8 cellular contexts compared by ENCODE assay signal in the genomic region with DNA sequence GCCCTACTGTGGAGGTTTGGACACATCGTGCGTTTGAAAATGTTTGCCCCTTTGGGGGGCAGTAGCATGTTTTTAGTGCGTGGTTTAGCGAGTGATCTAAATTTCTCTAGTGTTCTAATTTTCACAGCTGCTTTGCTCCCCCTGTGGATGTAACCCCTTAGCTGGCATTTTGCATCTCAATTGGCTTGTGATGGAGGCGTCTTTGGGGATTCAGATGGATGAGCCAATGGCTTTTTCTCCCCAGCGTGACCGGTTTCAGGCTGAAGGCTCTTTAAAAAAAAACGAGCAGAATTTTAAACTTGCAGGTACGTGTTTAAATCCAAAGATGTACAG. TPM values are rescaled to one million over a fixed set of nuclear protein-coding genes. Genes with fewer than 3 reads are reported as not detected.
DNase-seq lines count a peak whose midpoint lies in the region; ATAC-seq and TF ChIP-seq lines count a peak whose summit lies in the region.

No MANE protein-coding gene starts in this region.

- TF ChIP-seq EP300 in SK-N-SH (IDR thresholded peaks at IDR 0.05; ENCODE audit: borderline replicate concordance in 1 of 2, low read depth in 1 of 2, low read length in 1 of 2): peak in 1 of 2 experiments; percentile 24; a peak in 1 of 4 replicates

- H3K27ac ChIP-seq in Karpas-422 (ENCODE audit: low read length) (peak overlapping the region; percentile 77), SK-N-SH (ENCODE audit: low read depth in 2 of 2, low read length in 1 of 2) (peak overlapping the region; percentile 82 to 96), foreskin keratinocyte (peak overlapping the region; percentile 88)

- POLR2A ChIA-PET in SK-N-SH (lab: Yijun Ruan, JAX): interaction anchor here (0.6 to 0.7 kb wide), 2 partner anchors 97 to 408 kb away, joined by 4 to 5 read pairs; a partner anchor contains a TSS

- peaks cover 25% of the 10 kb centered on the region for H3K4me1 Mint-ChIP-seq in progenitor cell of endocrine pancreas (ENCODE audit: low read depth)

- H2AFZ ChIP-seq in Karpas-422 (ENCODE audit: low read length) (peak overlapping the region; percentile 84; the same call in 1 of the 2 replicates), SK-N-SH (ENCODE audit: low read depth) (peak overlapping the region; percentile 85)

- H3K9me3 ChIP-seq in Karpas-422 (ENCODE audit: low read length): no peaks in the 10 kb centered on the region
- no peaks in the 10 kb centered on the region for H3K9me3 ChIP-seq in SK-N-SH
- no peaks in the 10 kb centered on the region for H3K9me3 ChIP-seq in skeletal muscle satellite cell (replicated peaks; ENCODE audit: low read length)

- H4K20me1 ChIP-seq in Karpas-422 (ENCODE audit: insufficient read depth, low read depth, low read length) (no peaks in the 10 kb centered on the region), SK-N-SH (ENCODE audit: insufficient read depth) (no peaks in the 10 kb centered on the region)

- no peak overlapping the region for H3K27ac Mint-ChIP-seq in progenitor cell of endocrine pancreas

- TF ChIP-seq CTCF in SK-N-SH (IDR thresholded peaks at IDR 0.05): 0 out of 2 replicates have a peak, but pooled peaks have one; percentile 14
- TF ChIP-seq CTCF in foreskin keratinocyte (conservative IDR thresholded peaks at IDR 0.05): no peak
- TF ChIP-seq CTCF in progenitor cell of endocrine pancreas (IDR thresholded peaks at IDR 0.05; ENCODE audit: unreplicated experiment): no peak

- H3K4me2 ChIP-seq in Karpas-422 (ENCODE audit: low read depth, low read length, poor library complexity, severe bottlenecking) (peak overlapping the region; percentile 86), SK-N-SH (peak overlapping the region; percentile 79), skeletal muscle satellite cell (ENCODE audit: low read length) (peak overlapping the region; percentile 94)

- H3K9me2 ChIP-seq in Karpas-422 (replicated peaks; ENCODE audit: insufficient read depth, low read length) (no peaks in the 10 kb centered on the region), SK-N-SH (no peaks in the 10 kb centered on the region)

- peak; percentile 58 for DNase-seq in GDM1 (lab: John Stamatoyannopoulos, UW)
- DNase-seq in Karpas-422: peak; percentile 87
- peak; percentile 53 for DNase-seq in SK-N-SH
- DNase-seq in foreskin keratinocyte: no peak
- no peak for DNase-seq in progenitor cell of endocrine pancreas (ENCODE audit: low spot score, unreplicated experiment)
- DNase-seq in activated T-cell treated with anti-CD3 and anti-CD28 coated beads, Interleukin-2, amount 50 U/mL, for 48 hours: no peak

- ATAC-seq in GM21737 (IDR thresholded peaks at IDR 0.05; ENCODE audit: unreplicated experiment) (peak; percentile 3), foreskin keratinocyte (peak; percentile 39)

- WGBS in SK-N-SH (ENCODE audit: low lambda C conversion rate): 1% methylated on average over 9 of the region's 9 CpGs

- H3F3A ChIP-seq in SK-N-SH (replicated peaks; ENCODE audit: insufficient read depth): peaks cover 11% of the 10 kb centered on the region

- H3K36me3 Mint-ChIP-seq in progenitor cell of endocrine pancreas (ENCODE audit: insufficient read depth): no peaks in the 10 kb centered on the region

- H3K36me3 ChIP-seq in Karpas-422 (ENCODE audit: insufficient read depth, low read length) (no peaks in the 10 kb centered on the region; the same call in 1 of the 2 replicates), SK-N-SH (replicated peaks in 1 of 2; ENCODE audit: control insufficient read depth in 1 of 2, insufficient read depth in 2 of 2, low read length in 1 of 2) (no peaks in the 10 kb centered on the region), skeletal muscle satellite cell (ENCODE audit: insufficient read depth, low read length) (no peaks in the 10 kb centered on the region)

- H3K4me1 ChIP-seq in Karpas-422 (ENCODE audit: low read length): peaks cover 40% of the 10 kb centered on the region
- peaks cover 0 to 3% of the 10 kb centered on the region in 2 experiments; a peak in 2 of 4 replicates for H3K4me1 ChIP-seq in SK-N-SH (ENCODE audit: control insufficient read depth in 1 of 2, insufficient read depth in 2 of 2, low read depth in 1 of 2, low read length in 1 of 2)
- H3K4me1 ChIP-seq in foreskin keratinocyte: peaks cover 11% of the 10 kb centered on the region
- peaks cover 15% of the 10 kb centered on the region for H3K4me1 ChIP-seq in skeletal muscle satellite cell (ENCODE audit: control insufficient read depth, insufficient read depth, low read length)

- no peaks in the 10 kb centered on the region for H3K27me3 Mint-ChIP-seq in progenitor cell of endocrine pancreas

- H3K4me3 ChIP-seq in Karpas-422 (ENCODE audit: low read length) (peak overlapping the region; percentile 96), SK-N-SH (ENCODE audit: low read depth in 2 of 2, low read length in 1 of 2) (peak overlapping the region; percentile 78 to 83), skeletal muscle satellite cell (ENCODE audit: low read length) (peak overlapping the region; percentile 90)

- H3K9me3 Mint-ChIP-seq in progenitor cell of endocrine pancreas (ENCODE audit: low read depth): no peaks in the 10 kb centered on the region

- H3K27me3 ChIP-seq in Karpas-422 (ENCODE audit: low read length) (no peaks in the 10 kb centered on the region), SK-N-SH (ENCODE audit: insufficient read depth) (no peaks in the 10 kb centered on the region), foreskin keratinocyte (no peaks in the 10 kb centered on the region), skeletal muscle satellite cell (ENCODE audit: control insufficient read depth, insufficient read depth, low read length) (no peaks in the 10 kb centered on the region)

- no peak for TF ChIP-seq RAD21 in SK-N-SH (IDR thresholded peaks at IDR 0.05; ENCODE audit: low read length)

- CTCF ChIA-PET in SK-N-SH (lab: Yijun Ruan, JAX): interaction anchor here (0.6 to 4.3 kb wide), 11 partner anchors 10 to 384 kb away, joined by 3 to 37 read pairs (median 3); a partner anchor contains a TSS

- no peak overlapping the region for H3K4me3 Mint-ChIP-seq in progenitor cell of endocrine pancreas (ENCODE audit: low read depth)

- H3K79me2 ChIP-seq in Karpas-422 (ENCODE audit: low read length) (peaks cover 57% of the 10 kb centered on the region), SK-N-SH (ENCODE audit: insufficient read depth) (peaks cover 13% of the 10 kb centered on the region)

- H3K9ac ChIP-seq in Karpas-422 (ENCODE audit: low read length): peak overlapping the region; percentile 96
- H3K9ac ChIP-seq in SK-N-SH: peak overlapping the region; percentile 75; the same call in 1 of the 2 replicates
- peak overlapping the region; percentile 86 for H3K9ac ChIP-seq in skeletal muscle satellite cell (ENCODE audit: low read depth, low read length)

TF ChIP-seq in SK-N-SH, 30 proteins besides CTCF, POLR2A, EP300 and RAD21:
- TF ChIP-seq MXI1 (IDR thresholded peaks at IDR 0.05; ENCODE audit: low read depth, low read length) (0 out of 2 replicates have a peak, but pooled peaks have one; percentile 7), TEAD4 (IDR thresholded peaks at IDR 0.05; ENCODE audit: borderline replicate concordance, insufficient read depth) (no peak)
- TF ChIP-seq, protein P1, sequence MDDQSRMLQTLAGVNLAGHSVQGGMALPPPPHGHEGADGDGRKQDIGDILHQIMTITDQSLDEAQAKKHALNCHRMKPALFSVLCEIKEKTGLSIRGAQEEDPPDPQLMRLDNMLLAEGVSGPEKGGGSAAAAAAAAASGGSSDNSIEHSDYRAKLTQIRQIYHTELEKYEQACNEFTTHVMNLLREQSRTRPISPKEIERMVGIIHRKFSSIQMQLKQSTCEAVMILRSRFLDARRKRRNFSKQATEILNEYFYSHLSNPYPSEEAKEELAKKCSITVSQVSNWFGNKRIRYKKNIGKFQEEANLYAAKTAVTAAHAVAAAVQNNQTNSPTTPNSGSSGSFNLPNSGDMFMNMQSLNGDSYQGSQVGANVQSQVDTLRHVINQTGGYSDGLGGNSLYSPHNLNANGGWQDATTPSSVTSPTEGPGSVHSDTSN (IDR thresholded peaks at IDR 0.05): 0 out of 2 replicates have a peak, but pooled peaks have one; percentile 1

RNA-seq across cellular contexts. Expression of a gene that starts 0.8 kb away (rescaled TPM):
- total RNA-seq in Karpas-422 (2014; rRNA removed; shearing (Covaris generic); ENCODE audit: low replicate concordance): 8.6 and 16.1 TPM in 2 replicates
- polyA plus RNA-seq in SK-N-SH (2012; rRNA removed) (2.6 TPM in 2 replicates), foreskin keratinocyte (4.5 and 6.6 TPM in 2 replicates)
- polyA plus RNA-seq in SK-N-SH (2012; cell fraction: cytosol; rRNA removed): 3.0 and 3.6 TPM in 2 replicates
- polyA plus RNA-seq in SK-N-SH (2012; cell fraction: nucleus; rRNA removed): 4.1 and 7.0 TPM in 2 replicates
- total RNA-seq in foreskin keratinocyte (11.7 and 12.7 TPM in 2 replicates), progenitor cell of endocrine pancreas (26.9 and 29.9 TPM in 2 replicates)
- 5.8 and 6.8 TPM in 2 replicates for total RNA-seq in skeletal muscle satellite cell (2012; rRNA removed)

Comparison
In these comparisons a context has a peak if more than half of its experiments do, and no peak if none do; other contexts are left out.
1. DNase-seq: peak in GDM1 (single experiment), Karpas-422 (single experiment) and SK-N-SH (single experiment); none in foreskin keratinocyte (0 of 2), progenitor cell of endocrine pancreas (single experiment) and activated T-cell treated with anti-CD3 and anti-CD28 coated beads, Interleukin-2, amount 50 U/mL, for 48 hours (0 of 2).
2. Peak in every context shown above with its lines, with median percentiles within 50 percentile points of each other: H3K27ac ChIP-seq, H3K4me2 ChIP-seq, H3K4me3 ChIP-seq and H3K9ac ChIP-seq.